12 cellular contexts compared by ENCODE assay signal in the genomic region with DNA sequence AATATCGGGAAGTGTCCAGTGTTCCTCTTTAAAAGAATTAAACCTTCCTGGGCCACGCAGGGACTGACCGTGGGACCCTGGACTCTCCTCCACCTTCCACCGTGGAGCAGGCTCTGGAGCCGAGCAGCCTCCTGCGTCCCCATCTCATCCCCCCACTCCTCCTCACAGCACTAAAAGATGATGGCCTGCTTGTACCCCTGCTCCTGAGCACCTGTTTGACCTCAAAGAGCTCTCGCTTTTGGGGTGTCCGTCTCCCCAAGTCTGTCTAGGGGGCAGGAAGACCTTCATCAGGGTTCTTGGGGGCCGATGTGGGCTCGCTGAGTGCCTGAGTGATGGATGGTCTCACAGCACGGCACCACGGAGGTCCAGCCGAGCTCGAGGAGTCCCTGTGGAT. TPM values are rescaled to one million over a fixed set of nuclear protein-coding genes. Genes with fewer than 3 reads are reported as not detected.
DNase-seq lines count a peak whose midpoint lies in the region; ATAC-seq and TF ChIP-seq lines count a peak whose summit lies in the region.
"Had no signal": no experiment of that assay in that cellular context is flagged by ENCODE, and none has a peak within 500 bp of the region (broad histone marks: within the 10 kb centered on the region; RNA-seq: fewer than 3 reads in every experiment).

No MANE protein-coding gene starts in this region.

- H3K9me3 Mint-ChIP-seq in WTC11 (peaks cover 4% of the 10 kb centered on the region; the same call in 1 of the 2 replicates), HFFc6 (no peaks in the 10 kb centered on the region)
- H3K9me3 Mint-ChIP-seq: CD8-positive, alpha-beta T cell had no signal

- H3K4me3 Mint-ChIP-seq in WTC11 (peak overlapping the region; percentile 67), HFFc6 (no peak overlapping the region)

- H3K27me3 Mint-ChIP-seq in WTC11 (ENCODE audit: low read depth) (peaks cover 17% of the 10 kb centered on the region), HFFc6 (ENCODE audit: insufficient read depth) (peaks cover 2% of the 10 kb centered on the region)

- no peak for TF ChIP-seq POLR2A in HCT116 (IDR thresholded peaks at IDR 0.05; ENCODE audit: borderline replicate concordance, extremely low read depth, insufficient read depth, insufficient read length)

- TF ChIP-seq CTCF in HCT116 (IDR thresholded peaks at IDR 0.05 in 2 of 3, conservative IDR thresholded peaks at IDR 0.05 in 1 of 3; ENCODE audit: borderline replicate concordance in 1 of 3, insufficient read depth in 1 of 3, low read depth in 2 of 3, low read length in 2 of 3): no peak
- TF ChIP-seq CTCF in WTC11 (IDR thresholded peaks at IDR 0.05): no peak
- TF ChIP-seq CTCF in HFFc6 (IDR thresholded peaks at IDR 0.05): no peak

- no peaks in the 10 kb centered on the region for H3K27me3 ChIP-seq in HCT116 (ENCODE audit: insufficient read depth, low read length)

- peak overlapping the region; percentile 93; the same call in 1 of the 2 replicates for H3K4me2 ChIP-seq in HCT116 (ENCODE audit: low read length)

- DNase-seq in HCT116 (ENCODE audit: low read depth, low spot score) (no peak), WTC11 (ENCODE audit: low spot score) (no peak), sciatic nerve (ENCODE audit: low spot score) (peak; percentile 36), HFFc6 (no peak), CD1c-positive myeloid dendritic cell (ENCODE audit: extremely low spot score) (no peak), amniotic stem cell (lab: John Stamatoyannopoulos, UW) (no peak)
- DNase-seq: CD8-positive, alpha-beta T cell; foreskin fibroblast; NCI-H345 had no signal

- BruUV-seq in HCT116 (replicated peaks; lab: Mats Ljungman, UMichigan): no TSS peak

- intact Hi-C loops in HCT116 (cut with micrococcal nuclease): loop anchor here (5.0 kb wide), 1 partner anchor 66 kb away; no protein-coding TSS in a partner anchor
- intact Hi-C loops in sciatic nerve (cut with DNase I): no loop called here

- no peak overlapping the region for H3K27ac ChIP-seq in HCT116 (ENCODE audit: low read depth, low read length)

- H3K9me2 ChIP-seq in HCT116 (ENCODE audit: insufficient read depth): no peaks in the 10 kb centered on the region

- H4K20me1 ChIP-seq in HCT116 (ENCODE audit: insufficient read depth): no peaks in the 10 kb centered on the region

- no peak overlapping the region for H2AFZ ChIP-seq in HCT116 (ENCODE audit: low read depth, low read length, poor library complexity, severe bottlenecking)

- H3K4me3 ChIP-seq in HCT116 (replicated peaks in 1 of 2; ENCODE audit: low read depth in 1 of 2, low read length in 2 of 2) (no peak overlapping the region), iPS-18c (ENCODE audit: insufficient read depth, low read depth, low read length) (peak overlapping the region; percentile 53; the same call in 1 of the 2 replicates)

- no peaks in the 10 kb centered on the region for H3K36me3 Mint-ChIP-seq in WTC11
- no peaks in the 10 kb centered on the region for H3K36me3 Mint-ChIP-seq in HFFc6 (ENCODE audit: low read depth)
- H3K36me3 Mint-ChIP-seq: CD8-positive, alpha-beta T cell had no signal

- H3K27ac Mint-ChIP-seq in WTC11 (no peak overlapping the region), HFFc6 (no peak overlapping the region)
- H3K27ac Mint-ChIP-seq: CD8-positive, alpha-beta T cell had no signal

- peaks cover 31% of the 10 kb centered on the region for H3K4me1 Mint-ChIP-seq in WTC11
- peaks cover 48% of the 10 kb centered on the region for H3K4me1 Mint-ChIP-seq in HFFc6 (ENCODE audit: low read depth)

- H3K9me3 ChIP-seq in HCT116 (ENCODE audit: control insufficient read depth in 1 of 2, insufficient read depth in 1 of 2, low read depth in 1 of 2, low read length in 2 of 2): no peaks in the 10 kb centered on the region
- no peaks in the 10 kb centered on the region for H3K9me3 ChIP-seq in iPS-18c (ENCODE audit: control insufficient read depth, insufficient read depth, low read length)
- H3K9me3 ChIP-seq: adrenal gland had no signal

- H3K4me1 ChIP-seq in HCT116 (ENCODE audit: control insufficient read depth in 1 of 2, insufficient read depth in 2 of 2, low read length in 2 of 2): peaks cover 23 to 53% of the 10 kb centered on the region in 2 experiments

- POLR2A ChIA-PET in HCT116 (lab: Charles Lee) (no interaction called here), WTC11 (lab: Charles Lee) (interaction anchor here (0.7 to 1.6 kb wide), 7 partner anchors 8 to 128 kb away, joined by 3 to 4 read pairs (median 3); no protein-coding TSS in a partner anchor)

- H3K79me2 ChIP-seq in HCT116 (ENCODE audit: insufficient read depth, low read length): peaks cover 15% of the 10 kb centered on the region; the same call in 1 of the 2 replicates

- ATAC-seq in HCT116: no peak
- no peak for ATAC-seq in WTC11
- no peak for ATAC-seq in sciatic nerve
- ATAC-seq in HG03139 (IDR thresholded peaks at IDR 0.05; ENCODE audit: unreplicated experiment): no peak
- ATAC-seq: CD8-positive, alpha-beta T cell had no signal

- CTCF ChIA-PET in HCT116 (lab: Charles Lee) (interaction anchor here (1.0 to 2.4 kb wide), 7 partner anchors 9 to 216 kb away, joined by 3 to 26 read pairs (median 6); no protein-coding TSS in a partner anchor), WTC11 (lab: Charles Lee) (interaction anchor here (0.9 to 5.6 kb wide), 27 partner anchors 9 to 416 kb away, joined by 3 to 59 read pairs (median 4); a partner anchor contains a TSS)

- TF ChIP-seq RAD21 in HCT116 (IDR thresholded peaks at IDR 0.05; ENCODE audit: low read depth): no peak

- RAD21 ChIA-PET in HCT116 (lab: Charles Lee; ENCODE audit: low non-redundant PET in 1 of 2, low total read pairs in 2 of 2, uncharacterized antibody in 2 of 2, unreplicated experiment in 2 of 2): no interaction called here

- no peaks in the 10 kb centered on the region for H3K36me3 ChIP-seq in HCT116 (ENCODE audit: control insufficient read depth in 1 of 2, insufficient read depth in 2 of 2, low read length in 2 of 2)
- H3K36me3 ChIP-seq: adrenal gland had no signal

- no peak overlapping the region for H3K9ac ChIP-seq in HCT116 (ENCODE audit: low read length)

TF ChIP-seq in HCT116, 20 proteins besides CTCF, POLR2A, EP300 and RAD21:
- TF ChIP-seq, protein P1, sequence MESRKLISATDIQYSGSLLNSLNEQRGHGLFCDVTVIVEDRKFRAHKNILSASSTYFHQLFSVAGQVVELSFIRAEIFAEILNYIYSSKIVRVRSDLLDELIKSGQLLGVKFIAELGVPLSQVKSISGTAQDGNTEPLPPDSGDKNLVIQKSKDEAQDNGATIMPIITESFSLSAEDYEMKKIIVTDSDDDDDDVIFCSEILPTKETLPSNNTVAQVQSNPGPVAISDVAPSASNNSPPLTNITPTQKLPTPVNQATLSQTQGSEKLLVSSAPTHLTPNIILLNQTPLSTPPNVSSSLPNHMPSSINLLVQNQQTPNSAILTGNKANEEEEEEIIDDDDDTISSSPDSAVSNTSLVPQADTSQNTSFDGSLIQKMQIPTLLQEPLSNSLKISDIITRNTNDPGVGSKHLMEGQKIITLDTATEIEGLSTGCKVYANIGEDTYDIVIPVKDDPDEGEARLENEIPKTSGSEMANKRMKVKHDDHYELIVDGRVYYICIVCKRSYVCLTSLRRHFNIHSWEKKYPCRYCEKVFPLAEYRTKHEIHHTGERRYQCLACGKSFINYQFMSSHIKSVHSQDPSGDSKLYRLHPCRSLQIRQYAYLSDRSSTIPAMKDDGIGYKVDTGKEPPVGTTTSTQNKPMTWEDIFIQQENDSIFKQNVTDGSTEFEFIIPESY (IDR thresholded peaks at IDR 0.05; ENCODE audit: extremely low read depth, insufficient replicate concordance, low read length): no peak
- no peak for TF ChIP-seq SIN3A (IDR thresholded peaks at IDR 0.05; ENCODE audit: low read depth)
- no peak for TF ChIP-seq CEBPB (IDR thresholded peaks at IDR 0.05; ENCODE audit: low read depth)
- no peak for TF ChIP-seq SP1 (IDR thresholded peaks at IDR 0.05; ENCODE audit: low read depth)

TF ChIP-seq in WTC11, 78 proteins besides CTCF, POLR2A, EP300 and RAD21:
- TF ChIP-seq, protein P2, sequence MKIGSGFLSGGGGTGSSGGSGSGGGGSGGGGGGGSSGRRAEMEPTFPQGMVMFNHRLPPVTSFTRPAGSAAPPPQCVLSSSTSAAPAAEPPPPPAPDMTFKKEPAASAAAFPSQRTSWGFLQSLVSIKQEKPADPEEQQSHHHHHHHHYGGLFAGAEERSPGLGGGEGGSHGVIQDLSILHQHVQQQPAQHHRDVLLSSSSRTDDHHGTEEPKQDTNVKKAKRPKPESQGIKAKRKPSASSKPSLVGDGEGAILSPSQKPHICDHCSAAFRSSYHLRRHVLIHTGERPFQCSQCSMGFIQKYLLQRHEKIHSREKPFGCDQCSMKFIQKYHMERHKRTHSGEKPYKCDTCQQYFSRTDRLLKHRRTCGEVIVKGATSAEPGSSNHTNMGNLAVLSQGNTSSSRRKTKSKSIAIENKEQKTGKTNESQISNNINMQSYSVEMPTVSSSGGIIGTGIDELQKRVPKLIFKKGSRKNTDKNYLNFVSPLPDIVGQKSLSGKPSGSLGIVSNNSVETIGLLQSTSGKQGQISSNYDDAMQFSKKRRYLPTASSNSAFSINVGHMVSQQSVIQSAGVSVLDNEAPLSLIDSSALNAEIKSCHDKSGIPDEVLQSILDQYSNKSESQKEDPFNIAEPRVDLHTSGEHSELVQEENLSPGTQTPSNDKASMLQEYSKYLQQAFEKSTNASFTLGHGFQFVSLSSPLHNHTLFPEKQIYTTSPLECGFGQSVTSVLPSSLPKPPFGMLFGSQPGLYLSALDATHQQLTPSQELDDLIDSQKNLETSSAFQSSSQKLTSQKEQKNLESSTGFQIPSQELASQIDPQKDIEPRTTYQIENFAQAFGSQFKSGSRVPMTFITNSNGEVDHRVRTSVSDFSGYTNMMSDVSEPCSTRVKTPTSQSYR (CRISPR knock-in tag; IDR thresholded peaks at IDR 0.05): 0 out of 2 replicates have a peak, but pooled peaks have one; percentile 19
- TF ChIP-seq MYBL2 (CRISPR knock-in tag; IDR thresholded peaks at IDR 0.05): no peak
- TF ChIP-seq CREB1 (CRISPR knock-in tag; IDR thresholded peaks at IDR 0.05): peak; percentile 6; the same call in 1 of the 2 replicates

RNA-seq across cellular contexts. Expression of a gene that starts 1.2 kb away (rescaled TPM):
- total RNA-seq in HCT116 (2021; ENCODE audit: unreplicated experiment) (32.0 TPM), WTC11 (2021) (47.3 to 52.6 TPM (median 52.6 TPM) in 3 replicates), sciatic nerve (0.98 TPM)
- polyA plus RNA-seq in HCT116 (2012): 13.7 and 15.4 TPM in 2 replicates
- total RNA-seq in HFFc6 (2021; fragmentation: NEBNext Ultra II Directional; extraction: Animal tissue kit (Norgen Biotek cat#: 25700)): 100 to 1,000 TPM in 5 of 6 experiments, 10 to 100 TPM in 1; 92.1 to 141 (median 133) TPM
- total RNA-seq: CD8-positive, alpha-beta T cell had no signal

Comparison
In these comparisons a context has a peak if more than half of its experiments do, and no peak if none do; other contexts are left out.
1. RNA of a gene that starts 1.2 kb away (total RNA-seq): 92.1 to 141 TPM in HFFc6, 47.3 to 52.6 TPM in WTC11 and 32.0 TPM in HCT116 (single experiment); 0.98 TPM in sciatic nerve (single experiment); every median in the first group is over 10 times any median in the second.